In genomic region chr13:50015263-50015662, GRCh38 we compare ENCODE assay signal across 12 cellular contexts. TPM values are rescaled to one million over a fixed set of nuclear protein-coding genes. Genes with fewer than 3 reads are reported as not detected.
DNase-seq lines count a peak whose midpoint lies in the region; ATAC-seq and TF ChIP-seq lines count a peak whose summit lies in the region.
"Had no signal": no experiment of that assay in that cellular context is flagged by ENCODE, and none has a peak within 500 bp of the region (broad histone marks: within the 10 kb centered on the region; RNA-seq: fewer than 3 reads in every experiment).

Gene KCNRG (plus strand): TSS chr13:50015444. CDS start chr13:50015494, 50 bp downstream.

- H3K27ac ChIP-seq in cardiac muscle cell (peak within 1 kb of the TSS; percentile 60), coronary artery (peak within 1 kb of the TSS; percentile 33 to 55), lung (ENCODE audit: low read depth in 1 of 2, low read length in 1 of 2) (peak within 1 kb of the TSS; percentile 40 to 41)

- intact Hi-C loops in cardiac septum (cut with DNase I) (no loop called here), posterior vena cava (cut with DNase I) (no loop called here)

- peak in 1 of 2 donors; percentile 51 for DNase-seq in cardiac muscle cell (ENCODE audit: low read depth in 1 of 2, low spot score in 1 of 2)
- no peak for DNase-seq in cardiac septum (ENCODE audit: low spot score)
- DNase-seq in coronary artery (ENCODE audit: low spot score), result no peak
- DNase-seq in lung (ENCODE audit: low spot score), result no peak
- DNase-seq in posterior vena cava (ENCODE audit: low spot score), result no peak
- no peak for DNase-seq in activated naive CD4-positive, alpha-beta T cell treated with Interleukin-2 at 50 U/mL for 16 hours
- no peak for DNase-seq in NCI-H524 treated with DMSO at 0.1 percent for 48 hours (lab: John Stamatoyannopoulos, UW)
- DNase-seq in pons (ENCODE audit: low spot score), result no peak
- DNase-seq: activated naive CD4-positive, alpha-beta T cell treated with anti-CD3 and anti-CD28 coated beads, Interleukin-2, amount 10 ng/mL, durations not matched to agents 7 days and 5 days; BE2C; foreskin melanocyte; T-helper 2 cell had no signal

- H3K4me3 ChIP-seq in cardiac muscle cell (no peak within 1 kb of the TSS), coronary artery (no peak within 1 kb of the TSS), lung (no peak within 1 kb of the TSS)

- H3K36me3 ChIP-seq in cardiac muscle cell (peaks cover 13% of the 10 kb centered on the region), lung (ENCODE audit: control insufficient read depth in 2 of 2, insufficient read depth in 2 of 2, low read length in 2 of 2) (peaks cover 14 to 21% of the 10 kb centered on the region in 2 donors)

- no peak for ATAC-seq in lung (ENCODE audit: insufficient read depth, low FRiP score)

- H3K4me1 ChIP-seq in cardiac muscle cell (ENCODE audit: low read depth) (peaks cover 24% of the 10 kb centered on the region), lung (ENCODE audit: control insufficient read depth in 2 of 2, insufficient read depth in 2 of 2, low read length in 2 of 2) (peaks cover 0 to 14% of the 10 kb centered on the region in 2 donors)
- H3K4me1 ChIP-seq: BE2C had no signal

- 45 to 50% methylated on average over 5 of the region's 5 CpGs for WGBS in lung, 2 donors

- no peak for TF ChIP-seq CTCF in cardiac muscle cell (IDR thresholded peaks at IDR 0.05; ENCODE audit: low read depth, low read length)
- no peak for TF ChIP-seq CTCF in coronary artery (IDR thresholded peaks at IDR 0.05)
- TF ChIP-seq CTCF in lung (IDR thresholded peaks at IDR 0.05; ENCODE audit: control extremely low read depth, extremely low read depth), result no peak

- no peaks in the 10 kb centered on the region for H3K9me3 ChIP-seq in cardiac muscle cell (ENCODE audit: low read depth)
- H3K9me3 ChIP-seq in lung (ENCODE audit: control insufficient read depth in 2 of 2, insufficient read depth in 1 of 2, low read length in 1 of 2), result no peaks in the 10 kb centered on the region
- H3K9me3 ChIP-seq: BE2C had no signal

- H3K27me3 ChIP-seq in cardiac muscle cell (no peaks in the 10 kb centered on the region), lung (ENCODE audit: control insufficient read depth, insufficient read depth) (no peaks in the 10 kb centered on the region)
- H3K27me3 ChIP-seq: BE2C had no signal

RNA-seq across cellular contexts. Expression of gene KCNRG, which starts in this region (rescaled TPM):
- total RNA-seq in cardiac muscle cell (0.69 and 1.9 TPM in 2 replicates), cardiac septum (not detected), lung (10 to 100 TPM in 1 of 2 donors, 1 to 10 TPM in 1; 9.0 to 13.6 TPM), posterior vena cava (under 1 TPM in 1 of 2 donors, not detected in 1; 0.46 TPM)
- polyA plus RNA-seq in cardiac muscle cell (0.31 TPM in 1 of 2 replicates, not detected in the other), lung (1 to 10 TPM; 2.9 to 4.8 TPM)
